Comparison of ENCODE assay signal across 29 cellular contexts in the genomic region with DNA sequence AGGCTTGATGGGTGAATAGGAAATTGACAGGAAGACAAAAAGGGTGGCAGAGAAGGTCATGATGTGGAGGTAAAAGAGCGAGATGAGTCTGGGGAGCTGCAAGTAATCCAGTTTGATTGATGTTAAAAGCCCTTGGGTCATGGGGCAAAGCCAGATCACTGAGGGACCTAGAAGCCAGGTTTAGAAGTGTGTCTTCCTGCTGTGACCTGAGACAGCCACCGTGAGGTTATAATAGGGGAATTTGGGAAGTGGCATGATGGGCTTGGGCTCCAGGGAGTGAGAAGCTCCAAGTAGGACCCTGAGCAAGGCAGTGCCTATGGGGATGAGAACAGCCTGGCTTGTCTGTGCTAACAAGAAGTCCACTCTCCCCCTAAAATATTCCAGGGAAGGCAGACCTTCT.
"Had no signal": no experiment of that assay in that cellular context is flagged by ENCODE, and none has a peak within 500 bp of the region (broad histone marks: within the 10 kb centered on the region; RNA-seq: fewer than 3 reads in every experiment).

No MANE protein-coding gene starts in this region.

- H3K27me3 ChIP-seq: ascending aorta, body of pancreas had no signal

- H3K4me1 ChIP-seq: ascending aorta had no signal

- H3K9me3 ChIP-seq: body of pancreas had no signal

- ATAC-seq: activated CD8-positive, alpha-beta memory T cell treated with anti-CD3 and anti-CD28 coated beads, Interleukin-2, amount 10 ng/mL, durations not matched to agents 7 days and 5 days; activated T-cell treated with anti-CD3 and anti-CD28 coated beads, Interleukin-2, amount 50 U/mL, for 4 hours; body of pancreas; Panc1; Right ventricle myocardium inferior; T-cell had no signal

- H3K27ac ChIP-seq: ascending aorta, body of pancreas, SK-N-MC had no signal

- H3K36me3 ChIP-seq: ascending aorta had no signal

- H3K4me3 Mint-ChIP-seq: activated B cell treated with CpG ODN at 0.5 μM for 24 hours; activated CD8-positive, alpha-beta memory T cell treated with anti-CD3 and anti-CD28 coated beads, Interleukin-2, amount 10 ng/mL, durations not matched to agents 7 days and 5 days; activated T-cell treated with anti-CD3 and anti-CD28 coated beads, Interleukin-2, amount 50 U/mL, for 4 hours; IgD-negative memory B cell; T-cell had no signal

- DNase-seq: activated B cell treated with CpG ODN at 0.5 μM for 24 hours; activated CD4-positive, alpha-beta T cell treated with anti-CD3 and anti-CD28 coated beads for 4 hours; activated CD4-positive, alpha-beta T cell treated with anti-CD3 and anti-CD28 coated beads, Interleukin-2, amount 50 U/mL, for 4 hours; activated CD8-positive, alpha-beta memory T cell treated with anti-CD3 and anti-CD28 coated beads, Interleukin-2, amount 10 ng/mL, durations not matched to agents 7 days and 5 days; activated gamma-delta T cell treated with Interleukin-2 at 50 U/mL for 16 hours; activated naive CD4-positive, alpha-beta T cell treated with anti-CD3 and anti-CD28 coated beads, Interleukin-2, amount 50 U/mL, for 16 hours; activated T-cell treated with anti-CD3 and anti-CD28 coated beads, Interleukin-2, amount 50 U/mL, for 4 hours; amniotic stem cell; body of pancreas; central memory CD4-positive, alpha-beta T cell; KG1; NCI-H1092; NCI-H1930; NCI-H2171; NCI-H2227 treated with DMSO at 0.1 percent for 48 hours; NCI-H446 treated with DMSO at 0.1 percent for 48 hours; NCI-H524 treated with DMSO at 0.1 percent for 48 hours; NCI-H748 treated with DMSO at 0.1 percent for 48 hours; OCI-M1; RPMI8226; T-cell; T-helper 2 cell; T1000 had no signal

- H3K27me3 Mint-ChIP-seq: IgD-negative memory B cell had no signal

- H3K4me3 ChIP-seq: ascending aorta, body of pancreas, SK-N-MC had no signal

- H3K27ac Mint-ChIP-seq: activated B cell treated with CpG ODN at 0.5 μM for 24 hours; activated CD8-positive, alpha-beta memory T cell treated with anti-CD3 and anti-CD28 coated beads, Interleukin-2, amount 10 ng/mL, durations not matched to agents 7 days and 5 days; activated T-helper 2 cell treated with anti-CD3 and anti-CD28 coated beads, Interferon-gamma antibody, Interleukin-2, Interleukin-4, amounts not matched to agents 10 μg/mL and 5 μg/mL and 100 μg/mL, durations not matched to agents 14 hours and 24 hours and 36 hours; IgD-negative memory B cell had no signal
